In the genomic region with DNA sequence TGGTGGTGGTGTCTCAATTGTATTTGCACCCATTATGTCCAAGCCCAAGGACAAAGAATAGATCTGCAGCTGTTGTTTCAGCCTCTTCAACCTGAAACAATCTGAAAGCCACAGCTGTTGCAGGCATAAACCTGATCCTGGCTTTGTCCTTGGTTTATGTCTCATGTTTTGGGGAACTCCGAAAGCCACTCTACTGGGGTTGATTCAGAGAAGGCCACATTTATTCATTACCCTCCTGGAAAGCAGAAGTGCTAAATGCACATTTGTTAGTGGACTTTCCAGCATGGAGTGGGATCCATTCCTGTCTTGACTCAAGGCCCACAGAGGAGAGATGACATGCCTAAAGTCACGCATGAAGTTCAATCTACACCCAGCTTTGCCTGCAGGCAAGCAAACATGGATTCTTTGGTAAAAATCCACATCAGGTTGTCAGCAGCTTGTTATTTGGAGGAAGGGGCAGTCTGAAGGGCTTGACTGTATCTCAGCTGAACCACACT, we compare ENCODE assay signal across 11 cellular contexts. TPM values are rescaled to one million over a fixed set of nuclear protein-coding genes. Genes with fewer than 3 reads are reported as not detected.
A peak's percentile ranks its signal among the peaks of the same experiment; 100 is the strongest.
DNase-seq lines count a peak whose midpoint lies in the region; ATAC-seq, FAIRE-seq and TF ChIP-seq lines count a peak whose summit lies in the region.
"Had no signal": no experiment of that assay in that cellular context is flagged by ENCODE, and none has a peak within 500 bp of the region (broad histone marks: within the 10 kb centered on the region; RNA-seq: fewer than 3 reads in every experiment).

No MANE protein-coding gene starts in this region.

- no peak for TF ChIP-seq EP300 in gastroesophageal sphincter (IDR thresholded peaks at IDR 0.05)
- TF ChIP-seq EP300 in suprapubic skin (IDR thresholded peaks at IDR 0.05) = no peak

- in situ Hi-C loops in ACHN (cut with HindIII; ENCODE audit: low pct_ligation_motif_present, low pct_unique_long_range_greater_than_20kb, low sequenced_read_pairs) = no loop called here

- peaks cover 0 to 19% (median 8%) of the 10 kb centered on the region in 3 donors for H3K4me1 ChIP-seq in gastroesophageal sphincter
- H3K4me1 ChIP-seq in suprapubic skin = no peaks in the 10 kb centered on the region
- H3K4me1 ChIP-seq: prostate gland had no signal

- no peak overlapping the region for H3K4me3 ChIP-seq in gastroesophageal sphincter
- no peak overlapping the region for H3K4me3 ChIP-seq in suprapubic skin
- H3K4me3 ChIP-seq: hepatocyte, prostate gland, transverse colon had no signal

- no peak for TF ChIP-seq POLR2A in GM12892 (IDR thresholded peaks at IDR 0.05; ENCODE audit: low read depth, low read length)
- no peak for TF ChIP-seq POLR2A in gastroesophageal sphincter (IDR thresholded peaks at IDR 0.05)
- no peak for TF ChIP-seq POLR2A in suprapubic skin (IDR thresholded peaks at IDR 0.05)

- H3K27me3 ChIP-seq in gastroesophageal sphincter (no peaks in the 10 kb centered on the region), suprapubic skin (peaks cover 2% of the 10 kb centered on the region)
- H3K27me3 ChIP-seq: hepatocyte, transverse colon had no signal

- 93 to 100% methylated on average over 1 to 2 of the region's 2 CpGs for WGBS in gastroesophageal sphincter (ENCODE audit: low coverage in 1 of 2), 2 donors
- 78% methylated on average over 2 of the region's 2 CpGs for WGBS in suprapubic skin

- H3K27ac ChIP-seq in gastroesophageal sphincter (peak overlapping the region in 3 of 4 donors; percentile 43 to 58 (median 49)), suprapubic skin (no peak overlapping the region)
- H3K27ac ChIP-seq: hepatocyte, prostate gland, transverse colon had no signal

- DNase-seq in GM12892 (ENCODE audit: insufficient read length) (no peak), suprapubic skin (ENCODE audit: low spot score in 2 of 2) (no peak), NCI-H774 (lab: John Stamatoyannopoulos, UW) (no peak), cerebellar cortex (ENCODE audit: low spot score) (no peak), ACHN (no peak)
- DNase-seq: transverse colon had no signal

- peak; percentile 62 for ATAC-seq in GM19397 (IDR thresholded peaks at IDR 0.05; ENCODE audit: unreplicated experiment)
- peak; percentile 68 for ATAC-seq in HG03432 (IDR thresholded peaks at IDR 0.05; ENCODE audit: unreplicated experiment)
- no peak for ATAC-seq in gastroesophageal sphincter

- H3K36me3 ChIP-seq in gastroesophageal sphincter (no peaks in the 10 kb centered on the region), suprapubic skin (no peaks in the 10 kb centered on the region)
- H3K36me3 ChIP-seq: prostate gland, transverse colon had no signal

- TF ChIP-seq CTCF in gastroesophageal sphincter (IDR thresholded peaks at IDR 0.05) = no peak
- TF ChIP-seq CTCF in suprapubic skin (IDR thresholded peaks at IDR 0.05) = no peak

- peak; percentile 85 for FAIRE-seq in GM12892 (lab: Jason Lieb, UNC)

- H3K9me3 ChIP-seq in gastroesophageal sphincter = no peaks in the 10 kb centered on the region
- no peaks in the 10 kb centered on the region for H3K9me3 ChIP-seq in suprapubic skin
- H3K9me3 ChIP-seq: prostate gland, transverse colon had no signal

RNA-seq across cellular contexts. Expression of a gene that starts 36.0 kb away (rescaled TPM):
- polyA plus RNA-seq in GM12892 (2012; ENCODE audit: missing spikeins) = 8.4 TPM
- total RNA-seq in gastroesophageal sphincter (10 to 100 TPM; 19.3 to 38.5 (median 31.2) TPM), suprapubic skin (1 to 10 TPM in 3 of 4 donors, under 1 TPM in 1; 0.42 to 2.6 (median 1.3) TPM)

RNA-seq across cellular contexts. Expression of a gene that starts 40.6 kb away (rescaled TPM):
- polyA plus RNA-seq in GM12892 (2012; ENCODE audit: missing spikeins) = not detected
- total RNA-seq in gastroesophageal sphincter (under 1 TPM in 2 of 4 donors, not detected in 2; 0.16 to 0.19 TPM), suprapubic skin (not detected)
- total RNA-seq: hepatocyte had no signal
- polyA plus RNA-seq: hepatocyte had no signal

RNA-seq across cellular contexts. Expression of a gene that starts 59.7 kb away (rescaled TPM):
- polyA plus RNA-seq in GM12892 (2012; ENCODE audit: missing spikeins) = not detected
- total RNA-seq in gastroesophageal sphincter (not detected), suprapubic skin (not detected)
- total RNA-seq: hepatocyte, transverse colon had no signal
- polyA plus RNA-seq: hepatocyte had no signal

Comparison
In these comparisons a context has a peak if more than half of its experiments do, and no peak if none do; other contexts are left out.
1. RNA of a gene that starts 36.0 kb away (total RNA-seq): 19.3 to 38.5 TPM in gastroesophageal sphincter; 0.42 to 2.6 TPM in suprapubic skin; every median in the first group is over 4 times any median in the second.